Comparison of ENCODE assay signal across 32 cellular contexts in the genomic region with DNA sequence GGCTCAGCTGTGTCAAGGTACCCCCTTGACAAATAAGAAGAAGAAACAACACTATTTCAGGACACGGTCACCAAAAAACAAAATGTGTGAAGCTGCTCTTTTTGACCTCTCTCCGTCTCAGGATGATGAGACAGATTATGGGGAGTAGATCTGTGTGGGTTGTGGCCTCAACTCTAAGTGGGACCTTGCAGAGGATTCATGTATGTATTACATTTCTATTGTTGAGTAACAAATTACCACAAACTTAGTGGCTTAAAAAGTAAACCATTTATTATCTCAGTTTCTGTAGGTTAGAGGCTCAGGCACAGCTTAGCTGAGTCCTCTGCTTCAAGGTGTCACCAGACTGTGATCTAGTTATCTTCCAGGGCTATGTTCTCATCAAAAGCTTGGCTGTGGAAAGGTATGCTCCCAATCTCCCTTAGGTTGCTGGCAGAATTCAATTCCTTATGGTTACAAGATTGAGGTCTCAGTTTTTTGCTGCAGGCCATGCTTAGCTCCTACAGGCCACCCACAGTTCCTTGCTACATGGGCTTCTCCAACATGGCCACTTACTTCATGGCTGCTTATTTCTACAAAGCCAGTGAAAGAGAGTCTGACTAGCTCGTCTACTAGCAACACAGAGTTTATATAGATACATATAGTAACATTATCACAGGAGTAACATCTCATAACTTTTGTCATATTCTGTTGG. TPM values are rescaled to one million over a fixed set of nuclear protein-coding genes. Genes with fewer than 3 reads are reported as not detected.
DNase-seq lines count a peak whose midpoint lies in the region; ATAC-seq, FAIRE-seq and TF ChIP-seq lines count a peak whose summit lies in the region.
"Had no signal": no experiment of that assay in that cellular context is flagged by ENCODE, and none has a peak within 500 bp of the region (broad histone marks: within the 10 kb centered on the region; RNA-seq: fewer than 3 reads in every experiment).

No MANE protein-coding gene starts in this region.

- peak overlapping the region in 2 of 5 donors; percentile 1 to 3 for H3K4me3 Mint-ChIP-seq in immature natural killer cell
- no peak overlapping the region for H3K4me3 Mint-ChIP-seq in activated CD8-positive, alpha-beta T cell treated with anti-CD3 and anti-CD28 coated beads for 36 hours
- H3K4me3 Mint-ChIP-seq: CD4-positive, CD25-positive, alpha-beta regulatory T cell; HFFc6 had no signal

- no peak overlapping the region for H2BK5ac ChIP-seq in trophoblast cell (ENCODE audit: low read depth, low read length, poor library complexity)

- no peak overlapping the region for H2AFZ ChIP-seq in trophoblast cell (ENCODE audit: insufficient read depth, low read length, poor library complexity)

- FAIRE-seq in GM18507 (lab: Jason Lieb, UNC) = peak; percentile 53
- FAIRE-seq: GM12892 had no signal

- peak; percentile 65 for ATAC-seq in GM19395 (IDR thresholded peaks at IDR 0.05; ENCODE audit: unreplicated experiment)
- ATAC-seq in HG02981 (IDR thresholded peaks at IDR 0.05; ENCODE audit: unreplicated experiment) = peak; percentile 59
- ATAC-seq in activated CD8-positive, alpha-beta T cell treated with anti-CD3 and anti-CD28 coated beads for 36 hours = no peak

- no peak overlapping the region for H3K23ac ChIP-seq in trophoblast cell (ENCODE audit: low read length)

- H3K9me3 Mint-ChIP-seq in immature natural killer cell = no peaks in the 10 kb centered on the region
- no peaks in the 10 kb centered on the region for H3K9me3 Mint-ChIP-seq in activated CD8-positive, alpha-beta T cell treated with anti-CD3 and anti-CD28 coated beads for 36 hours
- H3K9me3 Mint-ChIP-seq: CD4-positive, CD25-positive, alpha-beta regulatory T cell had no signal

- H3K27ac ChIP-seq in trophoblast cell (ENCODE audit: low read depth, low read length) = no peak overlapping the region
- H3K27ac ChIP-seq: BLaER1 had no signal

- H2BK12ac ChIP-seq in trophoblast cell (ENCODE audit: low read length) = no peak overlapping the region

- no peak overlapping the region for H3K4me3 ChIP-seq in trophoblast cell (ENCODE audit: low read depth, low read length)
- H3K4me3 ChIP-seq: BLaER1, HAP-1 had no signal

- intact Hi-C loops in activated CD8-positive, alpha-beta T cell treated with anti-CD3 and anti-CD28 coated beads for 36 hours (cut with micrococcal nuclease) = no loop called here

- H4K91ac ChIP-seq in trophoblast cell (ENCODE audit: low read depth, low read length) = no peak overlapping the region

- no peak overlapping the region for H3K18ac ChIP-seq in trophoblast cell (ENCODE audit: low read length)

- H3K36me3 ChIP-seq in trophoblast cell (ENCODE audit: control insufficient read depth in 1 of 2, insufficient read depth in 2 of 2, low read length in 2 of 2) = no peaks in the 10 kb centered on the region
- H3K36me3 ChIP-seq: BLaER1, HAP-1 had no signal

- H3K27me3 Mint-ChIP-seq in immature natural killer cell (ENCODE audit: low read depth in 3 of 3) = peaks cover 0 to 3% (median 0%) of the 10 kb centered on the region in 3 donors
- H3K27me3 Mint-ChIP-seq in activated CD8-positive, alpha-beta T cell treated with anti-CD3 and anti-CD28 coated beads for 36 hours = peaks cover 1% of the 10 kb centered on the region
- H3K27me3 Mint-ChIP-seq: CD4-positive, CD25-positive, alpha-beta regulatory T cell had no signal

- H2BK120ac ChIP-seq in trophoblast cell (ENCODE audit: insufficient read depth, low read length, poor library complexity) = no peak overlapping the region

- no peak overlapping the region for H3K14ac ChIP-seq in trophoblast cell (ENCODE audit: low read length)

- DNase-seq in GM18507 (ENCODE audit: extremely low spot score, insufficient read length, low read depth) (no peak), immature natural killer cell (no peak), trophoblast cell (no peak)
- no peak for DNase-seq in effector CD8-positive, alpha-beta T cell (lab: John Stamatoyannopoulos, UW)
- no peak for DNase-seq in activated CD8-positive, alpha-beta T cell treated with anti-CD3 and anti-CD28 coated beads for 36 hours
- DNase-seq: CD4-positive, CD25-positive, alpha-beta regulatory T cell; DMS153; DND-41; GOT3; HFFc6; KBM-7; MV-4-11; NCI-H1105; NCI-H146; NCI-H2029 treated with DMSO at 0.1 percent for 48 hours; NCI-H2227 treated with DMSO at 0.1 percent for 48 hours; NCI-H526 treated with DMSO at 0.1 percent for 48 hours; RPMI8226; SHP77 had no signal

- no CpG with 5 or more reads among the region's 3 CpGs for WGBS in trophoblast cell (ENCODE audit: extremely low coverage, insufficient coverage, insufficient read length)

- no peaks in the 10 kb centered on the region for H3K36me3 Mint-ChIP-seq in immature natural killer cell
- H3K36me3 Mint-ChIP-seq in activated CD8-positive, alpha-beta T cell treated with anti-CD3 and anti-CD28 coated beads for 36 hours (ENCODE audit: low read depth) = no peaks in the 10 kb centered on the region
- H3K36me3 Mint-ChIP-seq: CD4-positive, CD25-positive, alpha-beta regulatory T cell had no signal

- no peaks in the 10 kb centered on the region for H3K27me3 ChIP-seq in trophoblast cell (ENCODE audit: insufficient read depth, low read length)

- H4K8ac ChIP-seq in trophoblast cell (ENCODE audit: low read depth, low read length) = no peak overlapping the region

- no peak overlapping the region for H3K9ac ChIP-seq in trophoblast cell (ENCODE audit: low read length)
- H3K9ac ChIP-seq: BLaER1 had no signal

- TF ChIP-seq CTCF in activated CD8-positive, alpha-beta T cell treated with anti-CD3 and anti-CD28 coated beads for 36 hours (IDR thresholded peaks at IDR 0.05) = no peak

- POLR2A ChIA-PET in activated CD8-positive, alpha-beta T cell treated with anti-CD3 and anti-CD28 coated beads for 36 hours (lab: Charles Lee) = no interaction called here

- H3K4me1 ChIP-seq in trophoblast cell (ENCODE audit: control insufficient read depth in 1 of 2, insufficient read depth in 2 of 2, low read length in 2 of 2) = no peaks in the 10 kb centered on the region
- H3K4me1 ChIP-seq: BLaER1, HAP-1 had no signal

- H3K4me2 ChIP-seq in trophoblast cell (ENCODE audit: low read length) = no peak overlapping the region
- H3K4me2 ChIP-seq: BLaER1 had no signal

- H3K9me3 ChIP-seq in trophoblast cell (ENCODE audit: insufficient read depth, low read depth, low read length) = no peaks in the 10 kb centered on the region
- H3K9me3 ChIP-seq: BLaER1, HAP-1 had no signal

- peaks cover 7 to 19% of the 10 kb centered on the region in 2 donors for H3K4me1 Mint-ChIP-seq in immature natural killer cell
- no peaks in the 10 kb centered on the region for H3K4me1 Mint-ChIP-seq in activated CD8-positive, alpha-beta T cell treated with anti-CD3 and anti-CD28 coated beads for 36 hours (ENCODE audit: low read depth)
- H3K4me1 Mint-ChIP-seq: CD4-positive, CD25-positive, alpha-beta regulatory T cell had no signal

- H4K12ac ChIP-seq in trophoblast cell (ENCODE audit: low read depth, low read length) = no peak overlapping the region

- H3K27ac Mint-ChIP-seq in immature natural killer cell = peak overlapping the region in 5 of 6 donors; percentile 1 to 69 (median 27)
- H3K27ac Mint-ChIP-seq in activated CD8-positive, alpha-beta T cell treated with anti-CD3 and anti-CD28 coated beads for 36 hours = no peak overlapping the region
- H3K27ac Mint-ChIP-seq: CD4-positive, CD25-positive, alpha-beta regulatory T cell; HFFc6 had no signal

- CTCF ChIA-PET in activated CD8-positive, alpha-beta T cell treated with anti-CD3 and anti-CD28 coated beads for 36 hours (lab: Charles Lee) = no interaction called here

- no peaks in the 10 kb centered on the region for H3K79me1 ChIP-seq in trophoblast cell (ENCODE audit: low read length)

- no peak overlapping the region for H2AK5ac ChIP-seq in trophoblast cell (ENCODE audit: low read length)

- H3K4ac ChIP-seq in trophoblast cell (ENCODE audit: low read depth, low read length) = no peak overlapping the region

- H3K79me2 ChIP-seq in trophoblast cell (ENCODE audit: control insufficient read depth, insufficient read depth, low read length, poor library complexity) = no peaks in the 10 kb centered on the region

RNA-seq across cellular contexts. Expression of a gene that starts 28.1 kb away (rescaled TPM):
- 1 to 10 TPM in 1 of 3 donors, under 1 TPM in 2; 0.22 to 5.0 (median 0.68) TPM for polyA plus RNA-seq in immature natural killer cell
- not detected for total RNA-seq in activated CD8-positive, alpha-beta T cell treated with anti-CD3 and anti-CD28 coated beads for 36 hours
- polyA plus RNA-seq in trophoblast cell (2013) = 14.9 and 16.4 TPM in 2 replicates
- total RNA-seq: A172; CD4-positive, CD25-positive, alpha-beta regulatory T cell; HFFc6; HT1080; LHCN-M2; MCF 10A; NCI-H460; SK-MEL-5; T-helper 1 cell treated with Interleukin-12 subunit alpha and Interleukin-12 subunit beta and Interleukin-4 antibody, amounts not matched to agents 30 ng/mL and 1 ng/mL, for 36 hours had no signal
- polyA plus RNA-seq: AG04450; CD4-positive, CD25-positive, alpha-beta regulatory T cell had no signal
